ENCODE assay signal across 1 cellular context in the genomic region with DNA sequence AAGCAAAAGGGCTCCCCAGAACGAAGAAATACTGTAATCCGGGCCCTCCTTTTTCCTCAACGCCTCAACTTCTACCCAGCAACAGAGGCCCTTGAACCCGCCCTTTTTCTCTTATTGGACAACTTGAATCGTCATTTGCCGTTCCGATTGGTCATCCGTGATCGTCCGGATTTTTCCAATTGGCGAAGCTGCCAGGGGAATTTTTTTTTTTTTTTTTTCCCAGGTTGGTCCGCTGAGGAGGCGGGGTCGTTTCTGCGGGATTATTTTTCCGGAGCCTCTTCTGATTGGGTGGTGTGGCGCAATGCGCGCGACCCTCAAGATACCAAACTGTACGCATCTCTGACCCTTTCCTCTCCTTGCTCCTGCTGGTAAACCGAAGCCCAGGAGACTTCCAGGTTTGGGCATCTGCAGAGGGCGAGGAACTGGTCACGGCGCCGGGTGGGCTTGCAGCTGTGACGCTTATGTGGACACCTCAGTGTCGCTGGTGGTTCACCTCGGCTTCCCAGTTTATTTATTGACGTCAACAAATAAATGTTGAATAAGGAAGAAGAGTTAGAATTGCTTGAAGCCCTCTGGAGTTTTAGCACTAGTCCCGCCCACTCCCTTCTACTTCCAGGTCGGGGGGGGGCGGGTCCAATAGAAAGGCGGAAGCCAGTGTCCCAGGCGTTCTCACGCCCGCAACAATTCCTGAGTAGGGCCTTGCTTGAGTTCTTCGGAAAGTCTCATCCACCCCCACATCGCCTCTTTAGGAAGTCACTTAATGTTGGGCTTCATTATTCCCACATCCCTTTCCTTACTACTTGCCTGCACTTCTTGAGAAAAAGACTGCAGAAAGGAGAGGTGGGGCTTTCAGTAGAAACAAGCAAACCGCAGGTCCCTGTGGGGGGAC.
A peak's percentile ranks its signal among the peaks of the same experiment; 100 is the strongest.
TF ChIP-seq lines count a peak whose summit lies in the region.

A gene with protein sequence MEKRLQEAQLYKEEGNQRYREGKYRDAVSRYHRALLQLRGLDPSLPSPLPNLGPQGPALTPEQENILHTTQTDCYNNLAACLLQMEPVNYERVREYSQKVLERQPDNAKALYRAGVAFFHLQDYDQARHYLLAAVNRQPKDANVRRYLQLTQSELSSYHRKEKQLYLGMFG (plus strand): TSS at position 654 of the 889 bp plus-strand sequence. CDS start 363 bp downstream, outside the sequence.

TF ChIP-seq in GM23338, 12 proteins besides CTCF, POLR2A, EP300 and RAD21:
- no peak for TF ChIP-seq ZNF331 (CRISPR knock-in tag; IDR thresholded peaks at IDR 0.05; ENCODE audit: low read depth)
- TF ChIP-seq, protein P1, sequence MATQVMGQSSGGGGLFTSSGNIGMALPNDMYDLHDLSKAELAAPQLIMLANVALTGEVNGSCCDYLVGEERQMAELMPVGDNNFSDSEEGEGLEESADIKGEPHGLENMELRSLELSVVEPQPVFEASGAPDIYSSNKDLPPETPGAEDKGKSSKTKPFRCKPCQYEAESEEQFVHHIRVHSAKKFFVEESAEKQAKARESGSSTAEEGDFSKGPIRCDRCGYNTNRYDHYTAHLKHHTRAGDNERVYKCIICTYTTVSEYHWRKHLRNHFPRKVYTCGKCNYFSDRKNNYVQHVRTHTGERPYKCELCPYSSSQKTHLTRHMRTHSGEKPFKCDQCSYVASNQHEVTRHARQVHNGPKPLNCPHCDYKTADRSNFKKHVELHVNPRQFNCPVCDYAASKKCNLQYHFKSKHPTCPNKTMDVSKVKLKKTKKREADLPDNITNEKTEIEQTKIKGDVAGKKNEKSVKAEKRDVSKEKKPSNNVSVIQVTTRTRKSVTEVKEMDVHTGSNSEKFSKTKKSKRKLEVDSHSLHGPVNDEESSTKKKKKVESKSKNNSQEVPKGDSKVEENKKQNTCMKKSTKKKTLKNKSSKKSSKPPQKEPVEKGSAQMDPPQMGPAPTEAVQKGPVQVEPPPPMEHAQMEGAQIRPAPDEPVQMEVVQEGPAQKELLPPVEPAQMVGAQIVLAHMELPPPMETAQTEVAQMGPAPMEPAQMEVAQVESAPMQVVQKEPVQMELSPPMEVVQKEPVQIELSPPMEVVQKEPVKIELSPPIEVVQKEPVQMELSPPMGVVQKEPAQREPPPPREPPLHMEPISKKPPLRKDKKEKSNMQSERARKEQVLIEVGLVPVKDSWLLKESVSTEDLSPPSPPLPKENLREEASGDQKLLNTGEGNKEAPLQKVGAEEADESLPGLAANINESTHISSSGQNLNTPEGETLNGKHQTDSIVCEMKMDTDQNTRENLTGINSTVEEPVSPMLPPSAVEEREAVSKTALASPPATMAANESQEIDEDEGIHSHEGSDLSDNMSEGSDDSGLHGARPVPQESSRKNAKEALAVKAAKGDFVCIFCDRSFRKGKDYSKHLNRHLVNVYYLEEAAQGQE (IDR thresholded peaks at IDR 0.05; ENCODE audit: unreplicated experiment) = no peak
- TF ChIP-seq, protein P2, sequence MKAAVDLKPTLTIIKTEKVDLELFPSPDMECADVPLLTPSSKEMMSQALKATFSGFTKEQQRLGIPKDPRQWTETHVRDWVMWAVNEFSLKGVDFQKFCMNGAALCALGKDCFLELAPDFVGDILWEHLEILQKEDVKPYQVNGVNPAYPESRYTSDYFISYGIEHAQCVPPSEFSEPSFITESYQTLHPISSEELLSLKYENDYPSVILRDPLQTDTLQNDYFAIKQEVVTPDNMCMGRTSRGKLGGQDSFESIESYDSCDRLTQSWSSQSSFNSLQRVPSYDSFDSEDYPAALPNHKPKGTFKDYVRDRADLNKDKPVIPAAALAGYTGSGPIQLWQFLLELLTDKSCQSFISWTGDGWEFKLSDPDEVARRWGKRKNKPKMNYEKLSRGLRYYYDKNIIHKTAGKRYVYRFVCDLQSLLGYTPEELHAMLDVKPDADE (IDR thresholded peaks at IDR 0.05) = peak; percentile 67; the same call in 1 of the 2 replicates
- peak; percentile 76 for TF ChIP-seq POLR2AphosphoS5 (IDR thresholded peaks at IDR 0.05; ENCODE audit: low read depth)
- TF ChIP-seq ZNF114 (CRISPR knock-in tag; IDR thresholded peaks at IDR 0.05) = no peak
- no peak for TF ChIP-seq ZNF462 (CRISPR knock-in tag; IDR thresholded peaks at IDR 0.05)
